4 cellular contexts compared by ENCODE assay signal in genomic region chr2:179233626-179234430, GRCh38.
TF ChIP-seq lines count a peak whose summit lies in the region.

No MANE protein-coding gene starts in this region.

TF ChIP-seq in A549, 52 proteins besides CTCF, POLR2A, EP300 and RAD21:
- TF ChIP-seq NR3C1 (IDR thresholded peaks at IDR 0.05) (no peak), MAFK (IDR thresholded peaks at IDR 0.05; ENCODE audit: partially characterized antibody) (peak; percentile 80), HES2 (IDR thresholded peaks at IDR 0.05) (no peak), CHD2 (IDR thresholded peaks at IDR 0.05; ENCODE audit: low read length, partially characterized antibody) (no peak)

TF ChIP-seq in IMR-90, 13 proteins besides CTCF, POLR2A, EP300 and RAD21:
- TF ChIP-seq CEBPB (IDR thresholded peaks at IDR 0.05; ENCODE audit: low read depth, low read length) (no peak), BHLHE40 (IDR thresholded peaks at IDR 0.05; ENCODE audit: low read depth, low read length) (no peak), USF2 (IDR thresholded peaks at IDR 0.05; ENCODE audit: low read depth, low read length) (no peak), MAFK (IDR thresholded peaks at IDR 0.05; ENCODE audit: low read depth, low read length) (peak; percentile 53), SMC3 (IDR thresholded peaks at IDR 0.05; ENCODE audit: low read depth, low read length) (no peak), RFX5 (IDR thresholded peaks at IDR 0.05; ENCODE audit: low read depth, low read length) (no peak)

TF ChIP-seq in K562, 482 proteins besides CTCF, POLR2A, EP300 and RAD21:
- TF ChIP-seq EHMT2 (IDR thresholded peaks at IDR 0.05), result no peak
- no peak for TF ChIP-seq DACH1 (IDR thresholded peaks at IDR 0.05; ENCODE audit: partially characterized antibody)
- peak; percentile 35 for TF ChIP-seq MAFG (tag; conservative IDR thresholded peaks at IDR 0.05)
- TF ChIP-seq ZNF134 (CRISPR knock-in tag; conservative IDR thresholded peaks at IDR 0.05), result peak; percentile 86

TF ChIP-seq in SK-N-SH treated with all-trans-retinoic acid at 6 μM for 48 hours, 23 proteins besides CTCF, POLR2A, EP300 and RAD21:
- TF ChIP-seq TSHZ2 (CRISPR knock-in tag; IDR thresholded peaks at IDR 0.05), result no peak
- TF ChIP-seq ZNF8 (CRISPR knock-in tag; IDR thresholded peaks at IDR 0.05), result no peak
- TF ChIP-seq ZNF565 (CRISPR knock-in tag; conservative IDR thresholded peaks at IDR 0.05; ENCODE audit: low read depth), result no peak
- TF ChIP-seq ZC3H10 (CRISPR knock-in tag; IDR thresholded peaks at IDR 0.05), result no peak
- no peak for TF ChIP-seq ESRRG (CRISPR knock-in tag; IDR thresholded peaks at IDR 0.05)
- TF ChIP-seq PATZ1 (CRISPR knock-in tag; IDR thresholded peaks at IDR 0.05; ENCODE audit: borderline replicate concordance), result no peak
- TF ChIP-seq OSR1 (CRISPR knock-in tag; IDR thresholded peaks at IDR 0.05), result no peak
- no peak for TF ChIP-seq CSRNP3 (CRISPR knock-in tag; IDR thresholded peaks at IDR 0.05)
- no peak for TF ChIP-seq BACH2 (CRISPR knock-in tag; IDR thresholded peaks at IDR 0.05; ENCODE audit: borderline replicate concordance)
- TF ChIP-seq TCF4 (CRISPR knock-in tag; IDR thresholded peaks at IDR 0.05; ENCODE audit: borderline replicate concordance), result no peak
- no peak for TF ChIP-seq PPARA (CRISPR knock-in tag; IDR thresholded peaks at IDR 0.05; ENCODE audit: borderline replicate concordance)
